In genomic region chr1:231044588-231044987, GRCh38 we compare ENCODE assay signal across 9 cellular contexts.
"Had no signal": no experiment of that assay in that cellular context is flagged by ENCODE, and none has a peak within 500 bp of the region (broad histone marks: within the 10 kb centered on the region; RNA-seq: fewer than 3 reads in every experiment).

No MANE protein-coding gene starts in this region.

- H3K27ac ChIP-seq: GM23248, HL-60 had no signal

- ATAC-seq: HepG2 had no signal

- H3K4me3 ChIP-seq: GM23248, HAP-1 had no signal

- H3K36me3 ChIP-seq: HAP-1 had no signal

- H3K4me1 ChIP-seq: HAP-1 had no signal

- H3K9me3 ChIP-seq: HAP-1 had no signal

- FAIRE-seq: HepG2 had no signal

- H3K9ac ChIP-seq: GM23248 had no signal

- DNase-seq: GM23248, GOT3, H7, HFFc6, Karpas-422, KG1 had no signal

- H2AFZ ChIP-seq: GM23248 had no signal
